ENCODE assay signal across 30 cellular contexts in genomic region chr1:175891783-175892309, GRCh38.
"Had no signal": no experiment of that assay in that cellular context is flagged by ENCODE, and none has a peak within 500 bp of the region (broad histone marks: within the 10 kb centered on the region; RNA-seq: fewer than 3 reads in every experiment).

No MANE protein-coding gene starts in this region.

- H3K4me1 ChIP-seq: left lung, lower lobe of right lung, pancreas, prostate gland, suprapubic skin, upper lobe of right lung, uterus had no signal

- H3K4me3 ChIP-seq: left lung, lower lobe of right lung, pancreas, prostate gland, skin epidermis, suprapubic skin, thoracic aorta, tibial artery, upper lobe of right lung, uterus had no signal

- H3K36me3 ChIP-seq: left lung, lower lobe of right lung, pancreas, prostate gland, suprapubic skin, thoracic aorta, tibial artery, upper lobe of right lung, uterus had no signal

- H3K27ac ChIP-seq: left lung, lower lobe of right lung, pancreas, prostate gland, skin epidermis, suprapubic skin, thoracic aorta, tibial artery, upper lobe of right lung, uterus had no signal

- ATAC-seq: left colon; left lung; lower lobe of right lung; natural killer cell treated with Interleukin-12 subunit alpha and Interleukin-12 subunit beta and Interleukin-15 and Interleukin-18, amount 100 ng/mL, for 72 hours; pancreas; right cardiac atrium; sciatic nerve; upper lobe of right lung had no signal

- H3K27me3 Mint-ChIP-seq: stimulated activated naive CD8-positive, alpha-beta T cell treated with anti-CD3 and anti-CD28 coated beads, Interleukin-15, Interleukin-2, amounts not matched to agents 100 ng/mL and 50 ng/mL, for 24 hours had no signal

- H3K4me3 Mint-ChIP-seq: mesothelial cell of epicardium; naive B cell; natural killer cell treated with Interleukin-12 subunit alpha and Interleukin-12 subunit beta and Interleukin-15 and Interleukin-18, amount 100 ng/mL, for 72 hours; stimulated activated effector memory CD8-positive, alpha-beta T cell treated with anti-CD3 and anti-CD28 coated beads, Interleukin-12 subunit alpha, Interleukin-12 subunit beta, amount 100 ng/mL, for 72 hours; stimulated activated naive CD8-positive, alpha-beta T cell treated with anti-CD3 and anti-CD28 coated beads, Interleukin-15, Interleukin-2, amounts not matched to agents 100 ng/mL and 50 ng/mL, for 24 hours had no signal

- H3K27me3 ChIP-seq: left lung, pancreas, suprapubic skin, tibial artery, upper lobe of right lung, uterus had no signal

- H3K36me3 Mint-ChIP-seq: natural killer cell treated with Interleukin-12 subunit alpha and Interleukin-12 subunit beta and Interleukin-15 and Interleukin-18, amount 100 ng/mL, for 72 hours; stimulated activated effector memory CD8-positive, alpha-beta T cell treated with anti-CD3 and anti-CD28 coated beads, Interleukin-12 subunit alpha, Interleukin-12 subunit beta, amount 100 ng/mL, for 72 hours had no signal

- H3K9me3 Mint-ChIP-seq: natural killer cell treated with Interleukin-12 subunit alpha and Interleukin-12 subunit beta and Interleukin-15 and Interleukin-18, amount 100 ng/mL, for 72 hours; stimulated activated effector memory CD8-positive, alpha-beta T cell treated with anti-CD3 and anti-CD28 coated beads, Interleukin-12 subunit alpha, Interleukin-12 subunit beta, amount 100 ng/mL, for 72 hours; stimulated activated naive CD8-positive, alpha-beta T cell treated with anti-CD3 and anti-CD28 coated beads, Interleukin-15, Interleukin-2, amounts not matched to agents 100 ng/mL and 50 ng/mL, for 24 hours had no signal

- H3K4me1 Mint-ChIP-seq: mesothelial cell of epicardium; naive B cell; stimulated activated effector memory CD8-positive, alpha-beta T cell treated with anti-CD3 and anti-CD28 coated beads, Interleukin-12 subunit alpha, Interleukin-12 subunit beta, amount 100 ng/mL, for 72 hours had no signal

- H3K27ac Mint-ChIP-seq: mesothelial cell of epicardium; natural killer cell treated with Interleukin-12 subunit alpha and Interleukin-12 subunit beta and Interleukin-15 and Interleukin-18, amount 100 ng/mL, for 72 hours; stimulated activated effector memory CD8-positive, alpha-beta T cell treated with anti-CD3 and anti-CD28 coated beads, Interleukin-12 subunit alpha, Interleukin-12 subunit beta, amount 100 ng/mL, for 72 hours; stimulated activated naive CD8-positive, alpha-beta T cell treated with anti-CD3 and anti-CD28 coated beads, Interleukin-15, Interleukin-2, amounts not matched to agents 100 ng/mL and 50 ng/mL, for 24 hours had no signal

- DNase-seq: hippocampal formation; kidney; left colon; left lung; lower lobe of right lung; mammary epithelial cell; mesenchymal stem cell; naive B cell; nucleus accumbens; pancreas; retina; right cardiac atrium; stimulated activated CD4-positive, alpha-beta T cell treated with anti-CD3 and anti-CD28 coated beads, Interleukin-12 subunit alpha, Interleukin-12 subunit beta, amount 100 ng/mL, for 4 hours; stimulated activated CD4-positive, alpha-beta T cell treated with anti-CD3 and anti-CD28 coated beads, Interleukin-15, amount 100 ng/mL, for 24 hours; stimulated activated CD4-positive, alpha-beta T cell treated with anti-CD3 and anti-CD28 coated beads, Interleukin-2, amount 100 ng/mL, for 24 hours; stimulated activated CD4-positive, alpha-beta T cell treated with anti-CD3 and anti-CD28 coated beads, Interleukin-4, amount 100 ng/mL, for 1 hour; stimulated activated naive CD4-positive, alpha-beta T cell; tibial artery; trophoblast cell; upper lobe of right lung; uterus had no signal

- FAIRE-seq: kidney, pancreas had no signal

- H3K9me3 ChIP-seq: left lung, lower lobe of right lung, pancreas, prostate gland, suprapubic skin, thoracic aorta, tibial artery, upper lobe of right lung, uterus had no signal
